In the genomic region with DNA sequence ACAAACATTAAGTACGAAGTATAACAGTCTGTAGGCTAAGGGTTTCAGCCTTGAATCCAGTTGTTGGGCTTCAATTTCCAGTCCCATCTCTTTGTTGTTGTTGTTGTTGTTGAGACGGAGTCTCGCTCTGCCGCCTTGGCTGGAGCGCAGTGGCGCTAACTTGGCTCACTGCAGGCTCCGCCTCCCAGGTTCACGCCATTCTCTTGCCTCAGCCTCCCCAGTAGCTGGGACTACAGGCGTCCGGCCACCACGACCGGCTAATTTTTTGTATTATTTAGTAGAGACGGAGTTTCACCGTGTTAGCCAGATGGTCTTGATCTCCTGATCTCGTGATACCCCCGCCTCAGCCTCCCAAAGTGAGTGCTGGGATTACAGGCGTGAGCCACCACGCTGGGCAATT, we compare ENCODE assay signal across 34 cellular contexts.
"Had no signal": no experiment of that assay in that cellular context is flagged by ENCODE, and none has a peak within 500 bp of the region (broad histone marks: within the 10 kb centered on the region; RNA-seq: fewer than 3 reads in every experiment).

No MANE protein-coding gene starts in this region.

- H3K4me3 ChIP-seq: SJSA1 had no signal

- H3K27ac ChIP-seq: SJSA1, VCaP had no signal

- H3K4me2 ChIP-seq: SK-N-SH had no signal

- DNase-seq: activated CD4-positive, alpha-beta memory T cell treated with anti-CD3 and anti-CD28 coated beads, Interleukin-2, amount 10 ng/mL, durations not matched to agents 7 days and 5 days; activated CD4-positive, alpha-beta T cell treated with anti-CD3 and anti-CD28 coated beads for 1 hour; activated CD4-positive, alpha-beta T cell treated with anti-CD3 and anti-CD28 coated beads for 48 hours; activated CD4-positive, CD25-positive, alpha-beta regulatory T cell; activated CD8-positive, alpha-beta memory T cell treated with anti-CD3 and anti-CD28 coated beads for 24 hours; activated CD8-positive, alpha-beta memory T cell treated with anti-CD3 and anti-CD28 coated beads, Interleukin-2, amount 10 ng/mL, durations not matched to agents 7 days and 5 days; activated CD8-positive, alpha-beta memory T cell treated with anti-CD3 and anti-CD28 coated beads, Interleukin-2, amount 50 U/mL, for 48 hours; activated effector memory CD4-positive, alpha-beta T cell treated with Interleukin-2 at 50 U/mL for 16 hours; activated naive CD4-positive, alpha-beta T cell treated with anti-CD3 and anti-CD28 coated beads, Interleukin-2, amount 10 ng/mL, durations not matched to agents 7 days and 5 days; activated naive CD8-positive, alpha-beta T cell treated with anti-CD3 and anti-CD28 coated beads, Interleukin-2, amount 50 U/mL, for 24 hours; activated T-cell treated with anti-CD3 and anti-CD28 coated beads, Interleukin-2, amount 50 U/mL, for 48 hours; anterior cingulate cortex; caudate nucleus; Karpas-422; KBM-7; MV-4-11; NCI-H1092; NCI-H1436 treated with DMSO at 0.1 percent for 48 hours; NCI-H187; NCI-H2029 treated with DMSO at 0.1 percent for 48 hours; NCI-H2107; NCI-H2171; NCI-H446 treated with DMSO at 0.1 percent for 48 hours; NCI-H524; NCI-H69; SHP77 treated with DMSO at 0.1 percent for 48 hours; SK-N-SH had no signal

- H3K36me3 Mint-ChIP-seq: activated CD8-positive, alpha-beta memory T cell treated with anti-CD3 and anti-CD28 coated beads, Interleukin-2, amount 10 ng/mL, durations not matched to agents 7 days and 5 days; activated naive CD4-positive, alpha-beta T cell treated with anti-CD3 and anti-CD28 coated beads, Interleukin-2, amount 10 ng/mL, durations not matched to agents 7 days and 5 days; activated naive CD8-positive, alpha-beta T cell; brain had no signal

- FAIRE-seq: bronchial epithelial cell had no signal

- H3K9me3 Mint-ChIP-seq: activated naive CD4-positive, alpha-beta T cell treated with anti-CD3 and anti-CD28 coated beads, Interleukin-2, amount 10 ng/mL, durations not matched to agents 7 days and 5 days; brain; T-helper 1 cell treated with Interleukin-12 subunit alpha and Interleukin-12 subunit beta and Interleukin-4 antibody, amounts not matched to agents 30 μg/mL and 1 μg/mL, for 36 hours; T-helper 2 cell treated with Interferon-gamma antibody and Interleukin-4, amounts not matched to agents 5 μg/mL and 100 μg/mL, for 36 hours had no signal

- H3K9me2 ChIP-seq: SK-N-SH had no signal

- H3K27ac Mint-ChIP-seq: activated CD4-positive, alpha-beta memory T cell treated with anti-CD3 and anti-CD28 coated beads, Interleukin-2, amount 10 ng/mL, durations not matched to agents 7 days and 5 days; activated CD8-positive, alpha-beta memory T cell treated with anti-CD3 and anti-CD28 coated beads, Interleukin-2, amount 10 ng/mL, durations not matched to agents 7 days and 5 days; activated naive CD4-positive, alpha-beta T cell treated with anti-CD3 and anti-CD28 coated beads, Interleukin-2, amount 10 ng/mL, durations not matched to agents 7 days and 5 days; activated naive CD8-positive, alpha-beta T cell; activated naive CD8-positive, alpha-beta T cell treated with anti-CD3 and anti-CD28 coated beads, Interleukin-2, amount 50 U/mL, for 24 hours; brain; T-helper 1 cell treated with Interleukin-12 subunit alpha and Interleukin-12 subunit beta and Interleukin-4 antibody, amounts not matched to agents 30 μg/mL and 1 μg/mL, for 36 hours; T-helper 2 cell treated with Interferon-gamma antibody and Interleukin-4, amounts not matched to agents 5 μg/mL and 100 μg/mL, for 36 hours had no signal

- H3K4me1 Mint-ChIP-seq: activated CD4-positive, alpha-beta memory T cell treated with anti-CD3 and anti-CD28 coated beads, Interleukin-2, amount 10 ng/mL, durations not matched to agents 7 days and 5 days; activated CD8-positive, alpha-beta memory T cell treated with anti-CD3 and anti-CD28 coated beads, Interleukin-2, amount 10 ng/mL, durations not matched to agents 7 days and 5 days; activated naive CD4-positive, alpha-beta T cell treated with anti-CD3 and anti-CD28 coated beads, Interleukin-2, amount 10 ng/mL, durations not matched to agents 7 days and 5 days; activated naive CD8-positive, alpha-beta T cell treated with anti-CD3 and anti-CD28 coated beads, Interleukin-2, amount 50 U/mL, for 24 hours; brain had no signal

- H3K4me1 ChIP-seq: SJSA1 had no signal

- H3K27me3 ChIP-seq: SJSA1 had no signal

- H3K36me3 ChIP-seq: SJSA1 had no signal

- H3K4me3 Mint-ChIP-seq: activated CD4-positive, alpha-beta memory T cell treated with anti-CD3 and anti-CD28 coated beads, Interleukin-2, amount 10 ng/mL, durations not matched to agents 7 days and 5 days; activated CD8-positive, alpha-beta memory T cell treated with anti-CD3 and anti-CD28 coated beads, Interleukin-2, amount 10 ng/mL, durations not matched to agents 7 days and 5 days; activated naive CD4-positive, alpha-beta T cell treated with anti-CD3 and anti-CD28 coated beads, Interleukin-2, amount 10 ng/mL, durations not matched to agents 7 days and 5 days; activated naive CD8-positive, alpha-beta T cell; activated naive CD8-positive, alpha-beta T cell treated with anti-CD3 and anti-CD28 coated beads, Interleukin-2, amount 50 U/mL, for 24 hours; brain; T-helper 1 cell treated with Interleukin-12 subunit alpha and Interleukin-12 subunit beta and Interleukin-4 antibody, amounts not matched to agents 30 μg/mL and 1 μg/mL, for 36 hours; T-helper 2 cell treated with Interferon-gamma antibody and Interleukin-4, amounts not matched to agents 5 μg/mL and 100 μg/mL, for 36 hours had no signal

- H3K9ac ChIP-seq: SK-N-SH had no signal

- H3K9me3 ChIP-seq: SJSA1, SK-N-SH had no signal

- H3K27me3 Mint-ChIP-seq: activated CD4-positive, alpha-beta memory T cell treated with anti-CD3 and anti-CD28 coated beads, Interleukin-2, amount 10 ng/mL, durations not matched to agents 7 days and 5 days; activated CD8-positive, alpha-beta memory T cell treated with anti-CD3 and anti-CD28 coated beads, Interleukin-2, amount 10 ng/mL, durations not matched to agents 7 days and 5 days; activated naive CD4-positive, alpha-beta T cell treated with anti-CD3 and anti-CD28 coated beads, Interleukin-2, amount 10 ng/mL, durations not matched to agents 7 days and 5 days; activated naive CD8-positive, alpha-beta T cell; activated naive CD8-positive, alpha-beta T cell treated with anti-CD3 and anti-CD28 coated beads, Interleukin-2, amount 50 U/mL, for 24 hours; brain had no signal
